Comparison of ENCODE assay signal across 10 cellular contexts in genomic region chr14:34930591-34931069, GRCh38. TPM values are rescaled to one million over a fixed set of nuclear protein-coding genes. Genes with fewer than 3 reads are reported as not detected.
A peak's percentile ranks its signal among the peaks of the same experiment; 100 is the strongest.
DNase-seq lines count a peak whose midpoint lies in the region; ATAC-seq and TF ChIP-seq lines count a peak whose summit lies in the region.
"Had no signal": no experiment of that assay in that cellular context is flagged by ENCODE, and none has a peak within 500 bp of the region (broad histone marks: within the 10 kb centered on the region; RNA-seq: fewer than 3 reads in every experiment).

No MANE protein-coding gene starts in this region.

- intact Hi-C loops in activated CD8-positive, alpha-beta T cell treated with anti-CD3 and anti-CD28 coated beads for 36 hours (cut with micrococcal nuclease), result loop anchor here (5.0 kb wide), 1 partner anchor 52 kb away; the partner anchor contains the start of gene SRP54

- H3K4me3 Mint-ChIP-seq in activated T-cell treated with anti-CD3 and anti-CD28 coated beads, Interleukin-2, amount 50 U/mL, for 4 hours, result peak overlapping the region; percentile 53
- peak overlapping the region; percentile 67 for H3K4me3 Mint-ChIP-seq in activated CD8-positive, alpha-beta T cell treated with anti-CD3 and anti-CD28 coated beads for 36 hours

- H3K4me1 Mint-ChIP-seq in activated T-cell treated with anti-CD3 and anti-CD28 coated beads, Interleukin-2, amount 50 U/mL, for 4 hours (ENCODE audit: low read depth), result peaks cover 39% of the 10 kb centered on the region
- peaks cover 40% of the 10 kb centered on the region for H3K4me1 Mint-ChIP-seq in activated CD8-positive, alpha-beta T cell treated with anti-CD3 and anti-CD28 coated beads for 36 hours (ENCODE audit: low read depth)

- ATAC-seq in activated T-cell treated with anti-CD3 and anti-CD28 coated beads, Interleukin-2, amount 50 U/mL, for 4 hours, result peak; percentile 58 to 60
- peak; percentile 55 for ATAC-seq in HG02763 (IDR thresholded peaks at IDR 0.05; ENCODE audit: unreplicated experiment)
- peak; percentile 60 for ATAC-seq in activated CD8-positive, alpha-beta T cell treated with anti-CD3 and anti-CD28 coated beads for 36 hours
- peak; percentile 25 for ATAC-seq in stimulated activated naive CD8-positive, alpha-beta T cell treated with anti-CD3 and anti-CD28 coated beads, Interleukin-15, Interleukin-2, amounts not matched to agents 100 U/mL and 50 U/mL, for 24 hours

- no peaks in the 10 kb centered on the region for H3K9me3 Mint-ChIP-seq in activated T-cell treated with anti-CD3 and anti-CD28 coated beads, Interleukin-2, amount 50 U/mL, for 4 hours
- H3K9me3 Mint-ChIP-seq in activated CD8-positive, alpha-beta T cell treated with anti-CD3 and anti-CD28 coated beads for 36 hours, result peaks cover 4% of the 10 kb centered on the region

- no peak for DNase-seq in activated T-cell treated with anti-CD3 and anti-CD28 coated beads, Interleukin-2, amount 50 U/mL, for 4 hours
- DNase-seq in activated T-cell treated with anti-CD3 and anti-CD28 coated beads for 4 hours, result no peak
- peak; percentile 38 for DNase-seq in activated CD8-positive, alpha-beta T cell treated with anti-CD3 and anti-CD28 coated beads for 36 hours
- no peak for DNase-seq in stimulated activated naive CD8-positive, alpha-beta T cell treated with anti-CD3 and anti-CD28 coated beads, Interleukin-15, Interleukin-2, amounts not matched to agents 100 U/mL and 50 U/mL, for 24 hours
- DNase-seq in dedifferentiated amniotic fluid mesenchymal stem cell (ENCODE audit: extremely low spot score), result no peak
- no peak for DNase-seq in NCI-H1092 (lab: John Stamatoyannopoulos, UW)
- no peak for DNase-seq in NCI-H187 treated with DMSO at 0.1 percent for 48 hours (lab: John Stamatoyannopoulos, UW)
- DNase-seq: AML-193, left cardiac atrium had no signal

- peaks cover 1% of the 10 kb centered on the region for H3K36me3 Mint-ChIP-seq in activated T-cell treated with anti-CD3 and anti-CD28 coated beads, Interleukin-2, amount 50 U/mL, for 4 hours (ENCODE audit: insufficient read depth)
- peaks cover 10% of the 10 kb centered on the region for H3K36me3 Mint-ChIP-seq in activated CD8-positive, alpha-beta T cell treated with anti-CD3 and anti-CD28 coated beads for 36 hours (ENCODE audit: low read depth)

- CTCF ChIA-PET in activated CD8-positive, alpha-beta T cell treated with anti-CD3 and anti-CD28 coated beads for 36 hours (lab: Charles Lee), result interaction anchor here (0.7 to 2.5 kb wide), 2 partner anchors 50 to 65 kb away, joined by 3 to 11 read pairs; no protein-coding TSS in a partner anchor

- no peaks in the 10 kb centered on the region for H3K27me3 Mint-ChIP-seq in activated T-cell treated with anti-CD3 and anti-CD28 coated beads, Interleukin-2, amount 50 U/mL, for 4 hours (ENCODE audit: low read depth)
- H3K27me3 Mint-ChIP-seq in activated CD8-positive, alpha-beta T cell treated with anti-CD3 and anti-CD28 coated beads for 36 hours, result no peaks in the 10 kb centered on the region

- no peak for TF ChIP-seq CTCF in activated CD8-positive, alpha-beta T cell treated with anti-CD3 and anti-CD28 coated beads for 36 hours (IDR thresholded peaks at IDR 0.05)

- POLR2A ChIA-PET in activated CD8-positive, alpha-beta T cell treated with anti-CD3 and anti-CD28 coated beads for 36 hours (lab: Charles Lee), result interaction anchor here (0.7 to 2.4 kb wide), 7 partner anchors 52 to 486 kb away, joined by 3 to 13 read pairs (median 5); partner anchors contain the start of genes BAZ1A, FAM177A1 and SRP54

- H3K27ac Mint-ChIP-seq in activated CD8-positive, alpha-beta T cell treated with anti-CD3 and anti-CD28 coated beads for 36 hours, result peak overlapping the region; percentile 97

RNA-seq across cellular contexts. Expression of gene SRP54, which starts 52.2 kb away (rescaled TPM):
- total RNA-seq in activated T-cell treated with anti-CD3 and anti-CD28 coated beads, Interleukin-2, amount 50 U/mL, for 4 hours, result 10 to 100 TPM; 63.2 to 85.4 (median 74.5) TPM
- 10 to 100 TPM; 79.6 to 79.8 TPM for total RNA-seq in activated CD8-positive, alpha-beta T cell treated with anti-CD3 and anti-CD28 coated beads for 36 hours

RNA-seq across cellular contexts. Expression of gene BAZ1A, which starts 55.5 kb away (rescaled TPM):
- total RNA-seq in activated T-cell treated with anti-CD3 and anti-CD28 coated beads, Interleukin-2, amount 50 U/mL, for 4 hours, result 10 to 100 TPM; 70.8 to 79.5 (median 77.9) TPM
- 10 to 100 TPM; 47.4 to 49.4 TPM for total RNA-seq in activated CD8-positive, alpha-beta T cell treated with anti-CD3 and anti-CD28 coated beads for 36 hours
